8 cellular contexts compared by ENCODE assay signal in the genomic region with DNA sequence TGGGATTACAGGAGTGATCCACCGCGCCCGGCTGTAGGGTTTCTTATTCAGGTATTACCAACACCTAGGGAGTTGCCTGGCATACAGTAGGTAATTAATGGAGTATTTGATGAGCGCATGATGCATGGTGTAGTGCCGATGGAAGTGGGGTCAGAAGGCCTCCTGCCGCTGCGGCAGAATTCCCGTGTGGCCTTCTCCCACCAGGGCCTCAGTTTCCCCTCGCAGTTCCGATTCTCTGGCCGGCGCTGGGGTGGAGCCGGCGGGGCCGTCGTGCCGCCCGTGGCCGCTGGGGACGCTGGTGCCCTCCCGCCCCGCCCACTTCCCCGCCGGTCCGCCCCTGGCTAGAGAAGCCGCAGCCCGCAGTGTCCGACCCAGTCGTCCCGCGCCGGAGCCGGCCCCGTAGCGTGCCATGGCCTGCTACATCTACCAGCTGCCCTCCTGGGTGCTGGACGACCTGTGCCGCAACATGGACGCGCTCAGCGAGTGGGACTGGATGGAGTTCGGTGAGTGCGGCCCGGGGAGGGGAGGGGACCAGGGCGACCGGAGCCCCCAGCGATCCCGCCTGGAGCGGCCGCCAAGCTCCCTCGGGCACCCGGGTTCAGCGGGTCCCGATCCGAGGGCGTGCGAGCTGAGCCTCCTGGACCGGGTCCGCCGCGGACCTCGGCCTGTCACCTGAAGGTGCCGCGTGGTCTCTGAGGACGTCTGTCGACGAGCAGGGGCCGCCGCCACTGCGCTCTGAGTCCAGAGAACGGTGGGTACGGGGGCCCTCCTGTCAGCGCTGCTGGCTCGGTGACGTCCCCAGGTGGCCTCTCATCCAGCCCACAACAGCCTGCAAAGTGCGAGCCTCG. TPM values are rescaled to one million over a fixed set of nuclear protein-coding genes. Genes with fewer than 3 reads are reported as not detected.
DNase-seq lines count a peak whose midpoint lies in the region; ATAC-seq and TF ChIP-seq lines count a peak whose summit lies in the region.

A gene with protein sequence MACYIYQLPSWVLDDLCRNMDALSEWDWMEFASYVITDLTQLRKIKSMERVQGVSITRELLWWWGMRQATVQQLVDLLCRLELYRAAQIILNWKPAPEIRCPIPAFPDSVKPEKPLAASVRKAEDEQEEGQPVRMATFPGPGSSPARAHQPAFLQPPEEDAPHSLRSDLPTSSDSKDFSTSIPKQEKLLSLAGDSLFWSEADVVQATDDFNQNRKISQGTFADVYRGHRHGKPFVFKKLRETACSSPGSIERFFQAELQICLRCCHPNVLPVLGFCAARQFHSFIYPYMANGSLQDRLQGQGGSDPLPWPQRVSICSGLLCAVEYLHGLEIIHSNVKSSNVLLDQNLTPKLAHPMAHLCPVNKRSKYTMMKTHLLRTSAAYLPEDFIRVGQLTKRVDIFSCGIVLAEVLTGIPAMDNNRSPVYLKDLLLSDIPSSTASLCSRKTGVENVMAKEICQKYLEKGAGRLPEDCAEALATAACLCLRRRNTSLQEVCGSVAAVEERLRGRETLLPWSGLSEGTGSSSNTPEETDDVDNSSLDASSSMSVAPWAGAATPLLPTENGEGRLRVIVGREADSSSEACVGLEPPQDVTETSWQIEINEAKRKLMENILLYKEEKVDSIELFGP (plus strand): TSS at position 374 of the 848 bp plus-strand sequence. CDS start 36 bp downstream, at position 410.

- ATAC-seq in HG02610 (IDR thresholded peaks at IDR 0.05; ENCODE audit: unreplicated experiment), result peak; percentile 82

- H3K4me3 ChIP-seq in esophagus (ENCODE audit: low read depth in 1 of 2, low read length in 2 of 2), result peak within 1 kb of the TSS; percentile 76 to 89
- peak within 1 kb of the TSS; percentile 80 to 92 for H3K4me3 ChIP-seq in mucosa of rectum (ENCODE audit: low read length in 2 of 2)

- H3K36me3 ChIP-seq in esophagus (ENCODE audit: control insufficient read depth in 2 of 2, insufficient read depth in 2 of 2, low read length in 1 of 2) (no peaks in the 10 kb centered on the region), mucosa of rectum (ENCODE audit: control insufficient read depth in 2 of 2, insufficient read depth in 2 of 2, low read length in 2 of 2) (no peaks in the 10 kb centered on the region)

- H3K27ac ChIP-seq in esophagus (ENCODE audit: low read depth in 2 of 2, low read length in 1 of 2) (peak within 1 kb of the TSS; percentile 39 to 69), mucosa of rectum (ENCODE audit: low read depth in 2 of 2, low read length in 2 of 2) (peak within 1 kb of the TSS; percentile 42 to 52)

- in situ Hi-C loops in GM13977 (cut with MboI; ENCODE audit: low pct_unique_long_range_greater_than_20kb, low sequenced_read_pairs, unreplicated experiment), result no loop called here

- H3K9me3 ChIP-seq in esophagus (ENCODE audit: control insufficient read depth in 2 of 2, insufficient read depth in 1 of 2, low read depth in 1 of 2, low read length in 1 of 2), result peaks cover 0 to 2% of the 10 kb centered on the region in 2 donors
- no peaks in the 10 kb centered on the region for H3K9me3 ChIP-seq in mucosa of rectum (ENCODE audit: control insufficient read depth in 2 of 2, low read length in 2 of 2)

- peak; percentile 78 for TF ChIP-seq CTCF in GM13977 (IDR thresholded peaks at IDR 0.05; ENCODE audit: extremely low read depth, insufficient read depth, missing control alignments)

- no peaks in the 10 kb centered on the region for H3K4me1 ChIP-seq in esophagus (ENCODE audit: control insufficient read depth in 2 of 2, insufficient read depth in 2 of 2, low read length in 1 of 2)
- no peaks in the 10 kb centered on the region for H3K4me1 ChIP-seq in mucosa of rectum (ENCODE audit: control insufficient read depth in 2 of 2, insufficient read depth in 2 of 2, low read length in 2 of 2)

- DNase-seq in GM13977 (ENCODE audit: low spot score), result peak; percentile 89
- DNase-seq in NCI-H774 (lab: John Stamatoyannopoulos, UW), result peak; percentile 15
- DNase-seq in activated T-cell treated with anti-CD3 and anti-CD28 coated beads, Interleukin-2, amount 50 U/mL, for 1 hour, result peak; percentile 72
- DNase-seq in stimulated activated CD8-positive, alpha-beta memory T cell treated with anti-CD3 and anti-CD28 coated beads, Interleukin-4, amount 100 ng/mL, for 48 hours, result peak; percentile 73
- DNase-seq in NK-92 treated with Interleukin-12 subunit alpha and Interleukin-12 subunit beta, amount 100 ng/mL, for 24 hours (lab: John Stamatoyannopoulos, UW), result no peak

- H3K9ac ChIP-seq in mucosa of rectum (ENCODE audit: low read depth in 1 of 2, low read length in 2 of 2), result peak within 1 kb of the TSS; percentile 77 to 89

- H3K27me3 ChIP-seq in esophagus (ENCODE audit: control insufficient read depth in 1 of 2, insufficient read depth in 2 of 2, low read length in 2 of 2) (no peaks in the 10 kb centered on the region), mucosa of rectum (ENCODE audit: control insufficient read depth in 2 of 2, insufficient read depth in 2 of 2, low read length in 2 of 2) (no peaks in the 10 kb centered on the region)

- WGBS in esophagus, 2 donors, result 2% methylated on average over 74 to 76 of the region's 76 CpGs

RNA-seq across cellular contexts. Expression of the gene that starts here (rescaled TPM):
- 1 to 10 TPM; 6.1 to 7.1 TPM for polyA plus RNA-seq in esophagus
